ENCODE assay signal across 8 cellular contexts in the genomic region with DNA sequence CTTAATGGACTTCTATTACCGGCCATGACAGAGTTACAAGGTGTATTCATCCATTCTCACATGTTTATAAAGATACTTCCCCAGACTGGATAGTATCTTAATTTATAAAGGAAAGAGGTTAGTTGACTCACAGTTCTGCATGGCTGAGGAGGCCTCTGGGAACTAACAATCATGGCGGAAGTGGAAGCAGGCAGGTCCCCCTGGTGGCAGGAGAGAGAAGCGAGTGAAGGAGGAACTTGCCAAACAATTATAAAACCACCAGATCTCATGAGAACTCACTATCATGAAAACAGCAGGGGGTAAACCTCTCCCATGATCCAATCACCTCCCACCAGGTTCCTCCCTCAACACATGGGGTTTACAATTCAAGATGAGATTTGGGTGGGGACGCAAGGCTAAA.
DNase-seq lines count a peak whose midpoint lies in the region; ATAC-seq, FAIRE-seq and TF ChIP-seq lines count a peak whose summit lies in the region.
"Had no signal": no experiment of that assay in that cellular context is flagged by ENCODE, and none has a peak within 500 bp of the region (broad histone marks: within the 10 kb centered on the region; RNA-seq: fewer than 3 reads in every experiment).

No MANE protein-coding gene starts in this region.

- no peaks in the 10 kb centered on the region for H3K27me3 ChIP-seq in keratinocyte (ENCODE audit: control insufficient read depth, extremely low read depth, insufficient read depth, low read length)

- no peak overlapping the region for H3K9ac ChIP-seq in keratinocyte (ENCODE audit: control insufficient read depth, extremely low read depth, insufficient read depth, low read length)

- H3K4me2 ChIP-seq in OCI-LY7 (ENCODE audit: low read length) = no peak overlapping the region
- no peak overlapping the region for H3K4me2 ChIP-seq in keratinocyte (ENCODE audit: control insufficient read depth, extremely low read depth, insufficient read depth, low read depth, low read length)

- peak; percentile 91 for ATAC-seq in GM18502 (IDR thresholded peaks at IDR 0.05; ENCODE audit: poor library complexity, unreplicated experiment)
- ATAC-seq in HG02588 (IDR thresholded peaks at IDR 0.05; ENCODE audit: unreplicated experiment) = no peak

- FAIRE-seq in keratinocyte (lab: Jason Lieb, UNC) = no peak

- H3K27ac ChIP-seq in OCI-LY7 (ENCODE audit: low read depth, low read length, poor library complexity, severe bottlenecking) (no peak overlapping the region), keratinocyte (ENCODE audit: control insufficient read depth, insufficient read depth, low read length) (no peak overlapping the region)

- CTCF ChIA-PET in OCI-LY7 (lab: Charles Lee; ENCODE audit: unreplicated experiment) = no interaction called here

- H3K79me2 ChIP-seq in OCI-LY7 (ENCODE audit: insufficient read depth, low read depth, low read length) (no peaks in the 10 kb centered on the region), keratinocyte (ENCODE audit: control insufficient read depth, insufficient read depth, low read length) (no peaks in the 10 kb centered on the region)

- TF ChIP-seq CTCF in HFF-Myc (IDR thresholded peaks at IDR 0.05; ENCODE audit: low read depth, low read length, missing control alignments) (peak; percentile 47), OCI-LY7 (conservative IDR thresholded peaks at IDR 0.05; ENCODE audit: low read length) (peak; percentile 80), keratinocyte (optimal IDR thresholded peaks at IDR 0.05 in 1 of 3, IDR thresholded peaks at IDR 0.05 in 1 of 3, conservative IDR thresholded peaks at IDR 0.05 in 1 of 3; ENCODE audit: extremely low read depth in 1 of 3, insufficient read depth in 2 of 3, low read length in 3 of 3) (peak; percentile 29 to 47 (median 35))

- H3K36me3 ChIP-seq in OCI-LY7 (ENCODE audit: insufficient read depth, low read length) (no peaks in the 10 kb centered on the region), keratinocyte (ENCODE audit: control insufficient read depth in 2 of 2, extremely low read depth in 1 of 2, insufficient read depth in 2 of 2, low read length in 2 of 2) (no peaks in the 10 kb centered on the region)

- H3K4me1 ChIP-seq in OCI-LY7 (ENCODE audit: insufficient read depth, low read length, poor library complexity, severe bottlenecking) (no peaks in the 10 kb centered on the region), keratinocyte (ENCODE audit: control insufficient read depth, extremely low read depth, insufficient read depth, low read length) (peaks cover 8% of the 10 kb centered on the region)

- intact Hi-C loops in OCI-LY7 (cut with micrococcal nuclease; ENCODE audit: unreplicated experiment) = loop anchor here (2.0 to 5.0 kb wide), 3 partner anchors 182 to 651 kb away; no protein-coding TSS in a partner anchor

- no TSS peak for BruUV-seq in OCI-LY7 (replicated peaks; lab: Mats Ljungman, UMichigan)

- no peak overlapping the region for H2AFZ ChIP-seq in OCI-LY7 (ENCODE audit: low read length)
- H2AFZ ChIP-seq in keratinocyte (ENCODE audit: control insufficient read depth, low read length) = no peak overlapping the region

- no peak overlapping the region for H3K4me3 ChIP-seq in HFF-Myc (replicated peaks; ENCODE audit: low read depth, low read length)
- H3K4me3 ChIP-seq in OCI-LY7 (ENCODE audit: low read depth, low read length, poor library complexity, severe bottlenecking) = no peak overlapping the region
- no peak overlapping the region for H3K4me3 ChIP-seq in keratinocyte (ENCODE audit: control insufficient read depth in 2 of 3, extremely low read depth in 1 of 3, insufficient read depth in 2 of 3, low read depth in 1 of 3, low read length in 3 of 3)

- no peaks in the 10 kb centered on the region for H4K20me1 ChIP-seq in OCI-LY7 (ENCODE audit: insufficient read depth, low read length)
- H4K20me1 ChIP-seq in keratinocyte (ENCODE audit: control insufficient read depth, extremely low read depth, insufficient read depth, low read length) = no peaks in the 10 kb centered on the region

- POLR2A ChIA-PET in OCI-LY7 (lab: Charles Lee) = interaction anchor here (1.0 kb wide), 1 partner anchor 651 kb away, joined by 3 read pairs; no protein-coding TSS in a partner anchor

- dilution Hi-C loops in keratinocyte (cut with MboI; ENCODE audit: extremely low pct_ligation_motif_present, low sequenced_read_pairs) = no loop called here

- H3K9me1 ChIP-seq in keratinocyte (ENCODE audit: control insufficient read depth, extremely low read depth, insufficient read depth, low read length) = no peaks in the 10 kb centered on the region

- no peaks in the 10 kb centered on the region for H3K9me3 ChIP-seq in OCI-LY7 (ENCODE audit: low read length)
- H3K9me3 ChIP-seq in keratinocyte (ENCODE audit: control insufficient read depth, low read depth, low read length) = no peaks in the 10 kb centered on the region

- no peaks in the 10 kb centered on the region for H3K9me2 ChIP-seq in OCI-LY7 (ENCODE audit: insufficient read depth, low read length)

- DNase-seq in HFF-Myc (ENCODE audit: extremely low read depth, low read depth) = no peak
- peak; percentile 41 for DNase-seq in OCI-LY7 (ENCODE audit: low spot score)
- DNase-seq in keratinocyte (ENCODE audit: low read depth, low spot score) = no peak
- DNase-seq in COLO829 (ENCODE audit: low spot score) = no peak
- no peak for DNase-seq in activated effector memory CD4-positive, alpha-beta T cell treated with Interleukin-2 at 50 U/mL for 16 hours
- DNase-seq: cerebellar nuclear complex had no signal
